1 cellular context compared by ENCODE assay signal in the genomic region with DNA sequence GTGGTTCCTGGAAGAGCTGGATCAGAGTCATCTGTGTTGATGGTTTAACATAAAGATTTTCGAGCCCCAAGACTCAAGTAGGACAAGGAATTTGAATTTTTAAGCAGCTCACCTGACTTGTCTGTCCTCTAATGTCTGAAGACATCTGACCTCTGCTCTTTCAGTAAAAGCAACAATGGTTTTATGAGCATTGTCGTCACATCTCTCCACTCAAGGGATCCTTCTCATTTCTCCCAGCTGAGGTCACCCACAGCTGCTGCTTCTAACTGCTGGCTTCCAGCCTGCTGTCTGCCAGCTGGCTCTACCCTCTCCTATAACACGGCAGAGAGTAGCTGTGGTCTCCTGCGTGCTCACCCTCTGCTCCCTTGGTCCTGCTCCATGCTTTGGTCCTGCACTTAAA.
TF ChIP-seq lines count a peak whose summit lies in the region.

No MANE protein-coding gene starts in this region.

TF ChIP-seq in GM12878, 131 proteins besides CTCF, POLR2A, EP300 and RAD21 (continued from another document):
- TF ChIP-seq, protein P1, sequence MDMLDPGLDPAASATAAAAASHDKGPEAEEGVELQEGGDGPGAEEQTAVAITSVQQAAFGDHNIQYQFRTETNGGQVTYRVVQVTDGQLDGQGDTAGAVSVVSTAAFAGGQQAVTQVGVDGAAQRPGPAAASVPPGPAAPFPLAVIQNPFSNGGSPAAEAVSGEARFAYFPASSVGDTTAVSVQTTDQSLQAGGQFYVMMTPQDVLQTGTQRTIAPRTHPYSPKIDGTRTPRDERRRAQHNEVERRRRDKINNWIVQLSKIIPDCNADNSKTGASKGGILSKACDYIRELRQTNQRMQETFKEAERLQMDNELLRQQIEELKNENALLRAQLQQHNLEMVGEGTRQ (IDR thresholded peaks at IDR 0.05; ENCODE audit: borderline replicate concordance, low read depth, low read length) = no peak
- TF ChIP-seq SREBF2 (IDR thresholded peaks at IDR 0.05; ENCODE audit: low read length) (no peak), DPF2 (IDR thresholded peaks at IDR 0.05) (no peak), CHD4 (IDR thresholded peaks at IDR 0.05) (no peak), ZNF274 (IDR thresholded peaks at IDR 0.05; ENCODE audit: insufficient read depth, insufficient read length) (no peak), HSF1 (IDR thresholded peaks at IDR 0.05; ENCODE audit: low read depth, low read length) (no peak), CBX5 (IDR thresholded peaks at IDR 0.05; ENCODE audit: low read depth) (no peak), ZSCAN29 (IDR thresholded peaks at IDR 0.05) (no peak), CHD2 (IDR thresholded peaks at IDR 0.05; ENCODE audit: borderline replicate concordance, low read depth, low read length) (no peak), NR2C1 (IDR thresholded peaks at IDR 0.05) (no peak), MLLT1 (IDR thresholded peaks at IDR 0.05) (no peak), EED (IDR thresholded peaks at IDR 0.05; ENCODE audit: low read depth) (no peak), BMI1 (IDR thresholded peaks at IDR 0.05; ENCODE audit: borderline replicate concordance) (no peak), BCLAF1 (IDR thresholded peaks at IDR 0.05) (no peak)
- TF ChIP-seq, protein P2, sequence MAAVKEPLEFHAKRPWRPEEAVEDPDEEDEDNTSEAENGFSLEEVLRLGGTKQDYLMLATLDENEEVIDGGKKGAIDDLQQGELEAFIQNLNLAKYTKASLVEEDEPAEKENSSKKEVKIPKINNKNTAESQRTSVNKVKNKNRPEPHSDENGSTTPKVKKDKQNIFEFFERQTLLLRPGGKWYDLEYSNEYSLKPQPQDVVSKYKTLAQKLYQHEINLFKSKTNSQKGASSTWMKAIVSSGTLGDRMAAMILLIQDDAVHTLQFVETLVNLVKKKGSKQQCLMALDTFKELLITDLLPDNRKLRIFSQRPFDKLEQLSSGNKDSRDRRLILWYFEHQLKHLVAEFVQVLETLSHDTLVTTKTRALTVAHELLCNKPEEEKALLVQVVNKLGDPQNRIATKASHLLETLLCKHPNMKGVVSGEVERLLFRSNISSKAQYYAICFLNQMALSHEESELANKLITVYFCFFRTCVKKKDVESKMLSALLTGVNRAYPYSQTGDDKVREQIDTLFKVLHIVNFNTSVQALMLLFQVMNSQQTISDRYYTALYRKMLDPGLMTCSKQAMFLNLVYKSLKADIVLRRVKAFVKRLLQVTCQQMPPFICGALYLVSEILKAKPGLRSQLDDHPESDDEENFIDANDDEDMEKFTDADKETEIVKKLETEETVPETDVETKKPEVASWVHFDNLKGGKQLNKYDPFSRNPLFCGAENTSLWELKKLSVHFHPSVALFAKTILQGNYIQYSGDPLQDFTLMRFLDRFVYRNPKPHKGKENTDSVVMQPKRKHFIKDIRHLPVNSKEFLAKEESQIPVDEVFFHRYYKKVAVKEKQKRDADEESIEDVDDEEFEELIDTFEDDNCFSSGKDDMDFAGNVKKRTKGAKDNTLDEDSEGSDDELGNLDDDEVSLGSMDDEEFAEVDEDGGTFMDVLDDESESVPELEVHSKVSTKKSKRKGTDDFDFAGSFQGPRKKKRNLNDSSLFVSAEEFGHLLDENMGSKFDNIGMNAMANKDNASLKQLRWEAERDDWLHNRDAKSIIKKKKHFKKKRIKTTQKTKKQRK (IDR thresholded peaks at IDR 0.05; ENCODE audit: low read depth, low read length) = no peak
TF ChIP-seq in GM12878: peak in this region for 0.
